Comparison of ENCODE assay signal across 16 cellular contexts in genomic region chr19:1514295-1514661, GRCh38. TPM values are rescaled to one million over a fixed set of nuclear protein-coding genes. Genes with fewer than 3 reads are reported as not detected.
A peak's percentile ranks its signal among the peaks of the same experiment; 100 is the strongest.
DNase-seq lines count a peak whose midpoint lies in the region; ATAC-seq and TF ChIP-seq lines count a peak whose summit lies in the region.
"Had no signal": no experiment of that assay in that cellular context is flagged by ENCODE, and none has a peak within 500 bp of the region (broad histone marks: within the 10 kb centered on the region; RNA-seq: fewer than 3 reads in every experiment).

No MANE protein-coding gene starts in this region.

- no peak overlapping the region for H3K27ac Mint-ChIP-seq in activated T-cell treated with anti-CD3 and anti-CD28 coated beads, Interleukin-2, amount 50 U/mL, for 72 hours
- no peak overlapping the region for H3K27ac Mint-ChIP-seq in HFFc6
- no peak overlapping the region for H3K27ac Mint-ChIP-seq in chondrocyte (ENCODE audit: unreplicated experiment)
- no peak overlapping the region for H3K27ac Mint-ChIP-seq in activated CD8-positive, alpha-beta T cell treated with anti-CD3 and anti-CD28 coated beads, Interleukin-2, amount 10 ng/mL, durations not matched to agents 7 days and 5 days
- H3K27ac Mint-ChIP-seq: CD14-positive monocyte had no signal

- H3K9ac ChIP-seq in skeletal muscle tissue (ENCODE audit: low read depth in 1 of 3, low read length in 3 of 3): peak overlapping the region in 2 of 3 donors; percentile 80 to 94

- H3K27me3 Mint-ChIP-seq in activated T-cell treated with anti-CD3 and anti-CD28 coated beads, Interleukin-2, amount 50 U/mL, for 4 hours (ENCODE audit: low read depth): peaks cover 10% of the 10 kb centered on the region
- H3K27me3 Mint-ChIP-seq in activated T-cell treated with anti-CD3 and anti-CD28 coated beads, Interleukin-2, amount 50 U/mL, for 72 hours (ENCODE audit: low read depth): no peaks in the 10 kb centered on the region
- peaks cover 2% of the 10 kb centered on the region for H3K27me3 Mint-ChIP-seq in HFFc6 (ENCODE audit: insufficient read depth)
- peaks cover 4% of the 10 kb centered on the region for H3K27me3 Mint-ChIP-seq in chondrocyte (ENCODE audit: low read depth)
- H3K27me3 Mint-ChIP-seq in activated CD8-positive, alpha-beta T cell treated with anti-CD3 and anti-CD28 coated beads, Interleukin-2, amount 10 ng/mL, durations not matched to agents 7 days and 5 days (ENCODE audit: low read depth): peaks cover 11% of the 10 kb centered on the region

- POLR2A ChIA-PET in activated CD8-positive, alpha-beta T cell treated with anti-CD3 and anti-CD28 coated beads, Interleukin-2, amount 10 ng/mL, durations not matched to agents 7 days and 5 days (lab: Charles Lee): no interaction called here

- CTCF ChIA-PET in activated CD8-positive, alpha-beta T cell treated with anti-CD3 and anti-CD28 coated beads, Interleukin-2, amount 10 ng/mL, durations not matched to agents 7 days and 5 days (lab: Charles Lee): interaction anchor here (0.6 to 1.2 kb wide), 2 partner anchors 9 to 70 kb away, joined by 3 to 4 read pairs; no protein-coding TSS in a partner anchor

- DNase-seq in activated T-cell treated with anti-CD3 and anti-CD28 coated beads, Interleukin-2, amount 50 U/mL, for 4 hours: no peak
- DNase-seq in activated T-cell treated with anti-CD3 and anti-CD28 coated beads, Interleukin-2, amount 50 U/mL, for 72 hours: no peak
- DNase-seq in HFFc6 (no peak), chondrocyte (ENCODE audit: low spot score) (no peak), NCI-H128 (lab: John Stamatoyannopoulos, UW; ENCODE audit: unreplicated experiment) (no peak)
- DNase-seq in activated CD8-positive, alpha-beta memory T cell treated with anti-CD3 and anti-CD28 coated beads, Interleukin-2, amount 50 U/mL, for 4 hours: no peak
- no peak for DNase-seq in activated CD8-positive, alpha-beta T cell treated with anti-CD3 and anti-CD28 coated beads, Interleukin-2, amount 10 ng/mL, durations not matched to agents 7 days and 5 days
- DNase-seq: NCI-H1092 treated with DMSO at 0.1 percent for 48 hours, NCI-H187 treated with DMSO at 0.1 percent for 48 hours, NCI-H446, NCI-H748 treated with DMSO at 0.1 percent for 48 hours had no signal

- H3K9me3 Mint-ChIP-seq in activated T-cell treated with anti-CD3 and anti-CD28 coated beads, Interleukin-2, amount 50 U/mL, for 4 hours: no peaks in the 10 kb centered on the region
- H3K9me3 Mint-ChIP-seq in activated T-cell treated with anti-CD3 and anti-CD28 coated beads, Interleukin-2, amount 50 U/mL, for 72 hours: no peaks in the 10 kb centered on the region
- H3K9me3 Mint-ChIP-seq in HFFc6 (no peaks in the 10 kb centered on the region), chondrocyte (ENCODE audit: low read depth) (no peaks in the 10 kb centered on the region)
- no peaks in the 10 kb centered on the region for H3K9me3 Mint-ChIP-seq in activated CD8-positive, alpha-beta T cell treated with anti-CD3 and anti-CD28 coated beads, Interleukin-2, amount 10 ng/mL, durations not matched to agents 7 days and 5 days (ENCODE audit: insufficient read depth)

- peak overlapping the region in 1 of 3 donors; percentile 54 for H3K4me3 ChIP-seq in skeletal muscle tissue (ENCODE audit: low read length in 3 of 3)

- no peak for ATAC-seq in activated T-cell treated with anti-CD3 and anti-CD28 coated beads, Interleukin-2, amount 50 U/mL, for 4 hours
- no peak for ATAC-seq in activated T-cell treated with anti-CD3 and anti-CD28 coated beads, Interleukin-2, amount 50 U/mL, for 72 hours (replicated peaks in 1 of 2)
- ATAC-seq in activated CD8-positive, alpha-beta T cell treated with anti-CD3 and anti-CD28 coated beads, Interleukin-2, amount 10 ng/mL, durations not matched to agents 7 days and 5 days: no peak

- H3K36me3 Mint-ChIP-seq in activated T-cell treated with anti-CD3 and anti-CD28 coated beads, Interleukin-2, amount 50 U/mL, for 4 hours (ENCODE audit: insufficient read depth): no peaks in the 10 kb centered on the region
- H3K36me3 Mint-ChIP-seq in activated T-cell treated with anti-CD3 and anti-CD28 coated beads, Interleukin-2, amount 50 U/mL, for 72 hours (ENCODE audit: insufficient read depth in 2 of 2): no peaks in the 10 kb centered on the region
- H3K36me3 Mint-ChIP-seq in HFFc6 (ENCODE audit: low read depth) (no peaks in the 10 kb centered on the region), chondrocyte (ENCODE audit: low read depth) (no peaks in the 10 kb centered on the region)
- no peaks in the 10 kb centered on the region for H3K36me3 Mint-ChIP-seq in activated CD8-positive, alpha-beta T cell treated with anti-CD3 and anti-CD28 coated beads, Interleukin-2, amount 10 ng/mL, durations not matched to agents 7 days and 5 days (ENCODE audit: low read depth)

- no peaks in the 10 kb centered on the region for H3K9me3 ChIP-seq in skeletal muscle tissue (ENCODE audit: control insufficient read depth in 3 of 3, low read length in 3 of 3)

- peaks cover 5% of the 10 kb centered on the region for H3K4me1 Mint-ChIP-seq in activated T-cell treated with anti-CD3 and anti-CD28 coated beads, Interleukin-2, amount 50 U/mL, for 4 hours (ENCODE audit: low read depth)
- H3K4me1 Mint-ChIP-seq in activated T-cell treated with anti-CD3 and anti-CD28 coated beads, Interleukin-2, amount 50 U/mL, for 72 hours (ENCODE audit: low read depth): peaks cover 17% of the 10 kb centered on the region
- H3K4me1 Mint-ChIP-seq in HFFc6 (ENCODE audit: low read depth) (no peaks in the 10 kb centered on the region), chondrocyte (ENCODE audit: low read depth) (peaks cover 14% of the 10 kb centered on the region)
- H3K4me1 Mint-ChIP-seq in activated CD8-positive, alpha-beta T cell treated with anti-CD3 and anti-CD28 coated beads, Interleukin-2, amount 10 ng/mL, durations not matched to agents 7 days and 5 days (ENCODE audit: low read depth): peaks cover 12% of the 10 kb centered on the region

- H3K4me3 Mint-ChIP-seq in activated T-cell treated with anti-CD3 and anti-CD28 coated beads, Interleukin-2, amount 50 U/mL, for 4 hours: peak overlapping the region; percentile 6
- peak overlapping the region in 1 of 2 donors; percentile 59 for H3K4me3 Mint-ChIP-seq in activated T-cell treated with anti-CD3 and anti-CD28 coated beads, Interleukin-2, amount 50 U/mL, for 72 hours
- H3K4me3 Mint-ChIP-seq in HFFc6 (0 out of 2 replicates have a peak overlapping the region, but pooled peaks have one; percentile 20), chondrocyte (ENCODE audit: unreplicated experiment) (peak overlapping the region; percentile 25)
- H3K4me3 Mint-ChIP-seq in activated CD8-positive, alpha-beta T cell treated with anti-CD3 and anti-CD28 coated beads, Interleukin-2, amount 10 ng/mL, durations not matched to agents 7 days and 5 days: no peak overlapping the region
- H3K4me3 Mint-ChIP-seq: CD14-positive monocyte had no signal

- peaks cover 0 to 5% (median 0%) of the 10 kb centered on the region in 3 donors for H3K36me3 ChIP-seq in skeletal muscle tissue (ENCODE audit: control insufficient read depth in 3 of 3, insufficient read depth in 3 of 3, low read length in 3 of 3)

- H3K4me1 ChIP-seq in skeletal muscle tissue (ENCODE audit: control insufficient read depth in 3 of 3, insufficient read depth in 3 of 3, low read length in 3 of 3): peaks cover 5 to 25% (median 22%) of the 10 kb centered on the region in 3 donors

- H3K27me3 ChIP-seq in skeletal muscle tissue (ENCODE audit: control insufficient read depth in 3 of 3, insufficient read depth in 3 of 3, low read length in 3 of 3): peaks cover 0 to 10% (median 2%) of the 10 kb centered on the region in 3 donors

- H3K27ac ChIP-seq in skeletal muscle tissue (ENCODE audit: low read depth, low read length): peak overlapping the region; percentile 88
- H3K27ac ChIP-seq: HL-60 had no signal

- no peak for TF ChIP-seq CTCF in HFFc6 (IDR thresholded peaks at IDR 0.05)
- TF ChIP-seq CTCF in chondrocyte (IDR thresholded peaks at IDR 0.05): no peak

RNA-seq across cellular contexts. Expression of gene ADAMTSL5, which starts 1.5 kb away (rescaled TPM):
- total RNA-seq in activated T-cell treated with anti-CD3 and anti-CD28 coated beads, Interleukin-2, amount 50 U/mL, for 4 hours: 1 to 10 TPM; 5.8 to 9.7 (median 6.8) TPM
- total RNA-seq in activated T-cell treated with anti-CD3 and anti-CD28 coated beads, Interleukin-2, amount 50 U/mL, for 72 hours: 1 to 10 TPM; 4.3 to 5.5 TPM
- 10 to 100 TPM; 14.9 to 20.5 (median 16.2) TPM for total RNA-seq in HFFc6 (2021; fragmentation: NEBNext Ultra II Directional; extraction: Animal tissue kit (Norgen Biotek cat#: 25700))
- total RNA-seq in chondrocyte (9.1 to 20.3 TPM (median 16.9 TPM) in 3 replicates), skeletal muscle tissue (3.1 TPM)
- total RNA-seq in activated CD8-positive, alpha-beta T cell treated with anti-CD3 and anti-CD28 coated beads, Interleukin-2, amount 10 ng/mL, durations not matched to agents 7 days and 5 days: 1 to 10 TPM; 2.8 to 3.9 TPM

RNA-seq across cellular contexts. Expression of gene PLK5, which starts 9.6 kb away (rescaled TPM):
- not detected for total RNA-seq in activated T-cell treated with anti-CD3 and anti-CD28 coated beads, Interleukin-2, amount 50 U/mL, for 4 hours
- total RNA-seq in activated T-cell treated with anti-CD3 and anti-CD28 coated beads, Interleukin-2, amount 50 U/mL, for 72 hours: not detected
- total RNA-seq in HFFc6 (2021; fragmentation: NEBNext Ultra II Directional; extraction: Animal tissue kit (Norgen Biotek cat#: 25700)): 1 to 10 TPM in 1 of 6 experiments, under 1 TPM in 5; 0.26 to 1.3 (median 0.70) TPM
- 0.12 TPM in 1 of 3 replicates, not detected in the others for total RNA-seq in chondrocyte
- not detected for total RNA-seq in skeletal muscle tissue
- total RNA-seq in activated CD8-positive, alpha-beta T cell treated with anti-CD3 and anti-CD28 coated beads, Interleukin-2, amount 10 ng/mL, durations not matched to agents 7 days and 5 days: not detected
- total RNA-seq: M059J, PC-3 had no signal

RNA-seq across cellular contexts. Expression of gene REEP6, which starts 23.3 kb away (rescaled TPM):
- 1 to 10 TPM; 1.8 to 3.4 (median 1.9) TPM for total RNA-seq in activated T-cell treated with anti-CD3 and anti-CD28 coated beads, Interleukin-2, amount 50 U/mL, for 4 hours
- total RNA-seq in activated T-cell treated with anti-CD3 and anti-CD28 coated beads, Interleukin-2, amount 50 U/mL, for 72 hours: 1 to 10 TPM; 1.7 to 3.8 TPM
- total RNA-seq in HFFc6 (2021; fragmentation: NEBNext Ultra II Directional; extraction: Animal tissue kit (Norgen Biotek cat#: 25700)): 1 to 10 TPM; 1.7 to 4.6 (median 2.1) TPM
- 2.7 to 3.9 TPM (median 2.8 TPM) in 3 replicates for total RNA-seq in chondrocyte
- 2.1 TPM for total RNA-seq in skeletal muscle tissue
- 1 to 10 TPM; 1.7 to 1.9 TPM for total RNA-seq in activated CD8-positive, alpha-beta T cell treated with anti-CD3 and anti-CD28 coated beads, Interleukin-2, amount 10 ng/mL, durations not matched to agents 7 days and 5 days

RNA-seq across cellular contexts. Expression of gene PCSK4, which starts 24.1 kb away (rescaled TPM):
- total RNA-seq in activated T-cell treated with anti-CD3 and anti-CD28 coated beads, Interleukin-2, amount 50 U/mL, for 4 hours: under 1 TPM; 0.46 to 0.50 (median 0.49) TPM
- 10 to 100 TPM; 13.3 to 16.6 TPM for total RNA-seq in activated T-cell treated with anti-CD3 and anti-CD28 coated beads, Interleukin-2, amount 50 U/mL, for 72 hours
- 1 to 10 TPM in 3 of 6 experiments, under 1 TPM in 3; 0.34 to 1.2 (median 0.98) TPM for total RNA-seq in HFFc6 (2021; fragmentation: NEBNext Ultra II Directional; extraction: Animal tissue kit (Norgen Biotek cat#: 25700))
- 3.3 to 4.0 TPM (median 3.9 TPM) in 3 replicates for total RNA-seq in chondrocyte
- total RNA-seq in skeletal muscle tissue: 0.52 TPM
- 1 to 10 TPM; 3.4 to 4.1 TPM for total RNA-seq in activated CD8-positive, alpha-beta T cell treated with anti-CD3 and anti-CD28 coated beads, Interleukin-2, amount 10 ng/mL, durations not matched to agents 7 days and 5 days

RNA-seq across cellular contexts. Expression of gene C19orf25, which starts 35.3 kb away (rescaled TPM):
- 10 to 100 TPM; 31.0 to 32.1 (median 32.0) TPM for total RNA-seq in activated T-cell treated with anti-CD3 and anti-CD28 coated beads, Interleukin-2, amount 50 U/mL, for 4 hours
- 10 to 100 TPM; 28.1 to 31.7 TPM for total RNA-seq in activated T-cell treated with anti-CD3 and anti-CD28 coated beads, Interleukin-2, amount 50 U/mL, for 72 hours
- 10 to 100 TPM; 26.7 to 34.8 (median 29.6) TPM for total RNA-seq in HFFc6 (2021; fragmentation: NEBNext Ultra II Directional; extraction: Animal tissue kit (Norgen Biotek cat#: 25700))
- total RNA-seq in chondrocyte (23.3 to 24.7 TPM (median 24.2 TPM) in 3 replicates), skeletal muscle tissue (11.5 TPM)
- 10 to 100 TPM; 33.3 to 38.2 TPM for total RNA-seq in activated CD8-positive, alpha-beta T cell treated with anti-CD3 and anti-CD28 coated beads, Interleukin-2, amount 10 ng/mL, durations not matched to agents 7 days and 5 days
